In the genomic region with DNA sequence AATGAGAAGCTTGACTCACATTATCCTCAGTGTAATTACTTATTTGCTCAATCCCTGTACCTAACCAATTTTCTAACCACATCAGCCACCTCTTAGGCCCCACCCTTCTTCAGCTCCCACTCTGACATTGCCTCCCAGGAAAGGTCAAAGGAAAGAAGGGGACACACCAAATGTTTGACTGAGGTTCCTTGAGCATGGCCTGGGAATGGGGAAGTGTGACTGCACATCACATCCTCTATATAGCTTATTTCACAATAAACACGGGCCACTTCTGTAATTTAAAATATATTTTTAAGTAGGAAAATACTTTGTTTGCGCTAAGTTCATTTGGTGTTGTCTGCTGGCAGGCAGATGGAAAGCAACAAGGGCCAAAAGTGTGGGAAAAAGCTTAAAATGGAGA, we compare ENCODE assay signal across 22 cellular contexts. TPM values are rescaled to one million over a fixed set of nuclear protein-coding genes. Genes with fewer than 3 reads are reported as not detected.
"Had no signal": no experiment of that assay in that cellular context is flagged by ENCODE, and none has a peak within 500 bp of the region (broad histone marks: within the 10 kb centered on the region; RNA-seq: fewer than 3 reads in every experiment).

No MANE protein-coding gene starts in this region.

- DNase-seq: activated CD4-positive, alpha-beta T cell treated with anti-CD3 and anti-CD28 coated beads, Interleukin-2, amount 10 ng/mL, durations not matched to agents 24 days and 14 days; activated CD4-positive, CD25-positive, alpha-beta regulatory T cell; activated gamma-delta T cell treated with Interleukin-2 at 50 U/mL for 16 hours; activated naive CD8-positive, alpha-beta T cell treated with anti-CD3 and anti-CD28 coated beads for 36 hours; body of pancreas; central memory CD4-positive, alpha-beta T cell; effector CD4-positive, alpha-beta T cell; esophagus squamous epithelium; hypothalamus; kidney; left ventricle myocardium inferior; nephron progenitor cell; stimulated activated CD4-positive, alpha-beta T cell treated with anti-CD3 and anti-CD28 coated beads, Interleukin-1b, Interleukin-23, amount 100 ng/mL, for 48 hours; T-helper 2 cell had no signal

- H3K4me3 ChIP-seq: body of pancreas, coronary artery, esophagus squamous epithelium, left ventricle myocardium inferior, thoracic aorta had no signal

- ATAC-seq: body of pancreas, sciatic nerve had no signal

- H3K36me3 ChIP-seq: esophagus squamous epithelium, left ventricle myocardium inferior, thoracic aorta had no signal

RNA-seq across cellular contexts. Expression of a gene that starts 3.0 kb away (rescaled TPM):
- total RNA-seq: activated CD4-positive, alpha-beta T cell treated with anti-CD3 and anti-CD28 coated beads, Interleukin-2, amount 10 ng/mL, durations not matched to agents 24 days and 14 days; activated naive CD8-positive, alpha-beta T cell treated with anti-CD3 and anti-CD28 coated beads for 36 hours; body of pancreas; endothelial cell of umbilical vein; esophagus squamous epithelium; fibroblast of villous mesenchyme; kidney; left ventricle myocardium inferior; mucosa of gallbladder; osteoblast; thoracic aorta; ureter had no signal

RNA-seq across cellular contexts. Expression of a gene that starts 25.4 kb away (rescaled TPM):
- total RNA-seq: endothelial cell of umbilical vein, fibroblast of villous mesenchyme, osteoblast had no signal

RNA-seq across cellular contexts. Expression of a gene that starts 26.9 kb away (rescaled TPM):
- total RNA-seq: activated CD4-positive, alpha-beta T cell treated with anti-CD3 and anti-CD28 coated beads, Interleukin-2, amount 10 ng/mL, durations not matched to agents 24 days and 14 days; activated naive CD8-positive, alpha-beta T cell treated with anti-CD3 and anti-CD28 coated beads for 36 hours; endothelial cell of umbilical vein; fibroblast of villous mesenchyme; left ventricle myocardium inferior; osteoblast had no signal

RNA-seq across cellular contexts. Expression of a gene that starts 42.2 kb away (rescaled TPM):
- total RNA-seq: activated CD4-positive, alpha-beta T cell treated with anti-CD3 and anti-CD28 coated beads, Interleukin-2, amount 10 ng/mL, durations not matched to agents 24 days and 14 days; activated naive CD8-positive, alpha-beta T cell treated with anti-CD3 and anti-CD28 coated beads for 36 hours; body of pancreas; endothelial cell of umbilical vein; fibroblast of villous mesenchyme; left ventricle myocardium inferior; osteoblast had no signal
